In the genomic region with DNA sequence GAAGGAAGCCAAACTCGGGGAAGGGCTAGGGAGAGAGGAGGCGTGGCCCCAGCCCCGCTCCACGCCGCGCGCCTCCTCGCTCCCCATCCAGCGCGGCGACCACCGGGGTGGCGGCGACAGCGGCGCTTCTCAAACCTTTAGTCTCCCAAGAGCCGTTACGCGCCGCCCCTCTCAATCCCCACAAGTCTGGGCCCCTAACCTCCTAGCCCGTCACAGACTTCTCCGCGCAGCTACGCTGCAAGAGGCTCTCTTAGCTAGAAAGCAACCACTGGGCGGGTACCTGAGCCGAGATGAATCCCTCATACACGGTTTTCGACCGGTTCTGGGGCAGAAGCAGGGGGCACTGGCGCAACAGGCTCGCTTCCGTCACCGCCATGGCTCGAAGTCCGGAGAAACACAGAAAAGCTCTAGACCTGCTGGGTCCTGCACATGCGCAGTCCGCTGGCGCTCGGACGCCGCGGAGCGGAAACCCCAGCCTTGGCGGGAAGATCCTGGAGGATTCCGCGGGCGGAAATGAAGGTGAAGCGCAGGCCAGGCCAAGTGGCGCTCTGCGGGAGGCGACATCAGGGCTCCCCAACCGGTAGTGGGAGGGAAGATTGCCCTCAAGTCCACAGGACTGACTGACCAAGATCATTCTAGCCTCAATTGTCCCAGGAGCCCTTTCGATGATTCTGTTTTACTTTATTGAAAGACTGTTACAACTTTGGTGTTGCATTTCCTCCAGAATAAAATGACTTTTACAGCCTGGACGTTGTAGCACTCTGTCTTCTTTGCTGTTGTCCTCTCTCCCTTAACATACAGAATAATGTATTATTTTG, we compare ENCODE assay signal across 8 cellular contexts. TPM values are rescaled to one million over a fixed set of nuclear protein-coding genes. Genes with fewer than 3 reads are reported as not detected.
DNase-seq lines count a peak whose midpoint lies in the region; ATAC-seq and TF ChIP-seq lines count a peak whose summit lies in the region.

A gene (minus strand): TSS at position 388 of the 818 bp plus-strand sequence. CDS start 12 bp downstream, at position 376.

- peak; percentile 87 for ATAC-seq in stimulated activated naive CD8-positive, alpha-beta T cell treated with anti-CD3 and anti-CD28 coated beads, Interleukin-15, Interleukin-2, amounts not matched to agents 100 U/mL and 50 U/mL, for 24 hours

- H3K27ac Mint-ChIP-seq in nephron, result peak within 1 kb of the TSS; percentile 97 to 100 (median 99)

- peaks cover 43% of the 10 kb centered on the region for H4K20me1 ChIP-seq in Loucy (ENCODE audit: insufficient read depth, low read length, poor library complexity, severe bottlenecking)

- no peaks in the 10 kb centered on the region; the same call in 1 of the 2 replicates for H3K9me3 ChIP-seq in ES-I3 (ENCODE audit: control insufficient read depth, insufficient read depth, low read length)
- no peaks in the 10 kb centered on the region for H3K9me3 ChIP-seq in Loucy (ENCODE audit: insufficient read depth, low read depth, low read length)

- H3K27me3 ChIP-seq in H7 (ENCODE audit: control insufficient read depth, insufficient read depth, low read length), result no peaks in the 10 kb centered on the region
- H3K27me3 ChIP-seq in Loucy (ENCODE audit: insufficient read depth, low read length, poor library complexity, severe bottlenecking), result no peaks in the 10 kb centered on the region

- peaks cover 3% of the 10 kb centered on the region for H3K27me3 Mint-ChIP-seq in nephron (ENCODE audit: low read depth)

- H3K4me1 ChIP-seq in ES-I3 (ENCODE audit: insufficient read depth, low read length) (no peaks in the 10 kb centered on the region), Loucy (ENCODE audit: insufficient read depth, low read length, poor library complexity, severe bottlenecking) (peaks cover 37% of the 10 kb centered on the region)

- H3K4me3 ChIP-seq in H7 (ENCODE audit: insufficient read depth, low read depth, low read length) (peak within 1 kb of the TSS; percentile 71), Loucy (ENCODE audit: low read length, poor library complexity, severe bottlenecking) (peak within 1 kb of the TSS; percentile 83)

- peaks cover 53% of the 10 kb centered on the region for H3K79me2 ChIP-seq in Loucy (ENCODE audit: insufficient read depth, low read length)

- peak within 1 kb of the TSS; percentile 86 for H3K9ac ChIP-seq in ES-I3 (ENCODE audit: low read depth, low read length)
- H3K9ac ChIP-seq in Loucy (ENCODE audit: low read depth, low read length, poor library complexity, severe bottlenecking), result peak within 1 kb of the TSS; percentile 87

- peak within 1 kb of the TSS; percentile 94 for H3K4me2 ChIP-seq in Loucy (ENCODE audit: low read depth, low read length, poor library complexity, severe bottlenecking)

- H3K36me3 ChIP-seq in ES-I3 (ENCODE audit: insufficient read depth, low read length) (no peaks in the 10 kb centered on the region), H7 (replicated peaks; ENCODE audit: control insufficient read depth, insufficient read depth, low read length) (no peaks in the 10 kb centered on the region), Loucy (ENCODE audit: insufficient read depth, low read length) (no peaks in the 10 kb centered on the region)

- H3K4me1 Mint-ChIP-seq in nephron, result peaks cover 34% of the 10 kb centered on the region

- peaks cover 3% of the 10 kb centered on the region for H3K36me3 Mint-ChIP-seq in nephron (ENCODE audit: low read depth)

- H3K9me2 ChIP-seq in Loucy (replicated peaks; ENCODE audit: low read depth, low read length), result no peaks in the 10 kb centered on the region

- TF ChIP-seq CTCF in Loucy (conservative IDR thresholded peaks at IDR 0.05; ENCODE audit: low read length) (no peak), nephron (IDR thresholded peaks at IDR 0.05; ENCODE audit: unreplicated experiment in 3 of 3) (no peak)

- no peaks in the 10 kb centered on the region for H3K9me3 Mint-ChIP-seq in nephron

- peaks cover 9% of the 10 kb centered on the region; the same call in 1 of the 2 replicates for H3F3A ChIP-seq in Loucy (ENCODE audit: low read depth)

- H3K4me3 Mint-ChIP-seq in nephron, result peak within 1 kb of the TSS; percentile 95 to 99 (median 98)

- DNase-seq in H7 (peak; percentile 87), SHP77 (lab: John Stamatoyannopoulos, UW) (peak; percentile 94 to 98), fibroblast of the conjunctiva (ENCODE audit: low read depth) (peak; percentile 67)
- DNase-seq in activated effector memory CD4-positive, alpha-beta T cell treated with Interleukin-2 at 50 U/mL for 16 hours, result peak; percentile 46
- DNase-seq in stimulated activated naive CD8-positive, alpha-beta T cell treated with anti-CD3 and anti-CD28 coated beads, Interleukin-15, Interleukin-2, amounts not matched to agents 100 U/mL and 50 U/mL, for 24 hours, result peak; percentile 89

- peak within 1 kb of the TSS; percentile 100 for H2AFZ ChIP-seq in Loucy (ENCODE audit: low read length)

RNA-seq across cellular contexts. Expression of the gene that starts here (rescaled TPM):
- total RNA-seq in H7 (2014; rRNA removed; shearing (Covaris generic)), result 43.3 and 46.8 TPM in 2 replicates

Comparison
In these comparisons a context has a peak if more than half of its experiments do, and no peak if none do; other contexts are left out.
1. Peak in every context shown above with its lines: DNase-seq, ATAC-seq and H3K4me3 ChIP-seq.
2. DNase-seq: peak in every context shown above with its lines; median percentile 96 in SHP77; 89 in stimulated activated naive CD8-positive, alpha-beta T cell treated with anti-CD3 and anti-CD28 coated beads, Interleukin-15, Interleukin-2, amounts not matched to agents 100 U/mL and 50 U/mL, for 24 hours; 87 in H7; 67 in fibroblast of the conjunctiva; 46 in activated effector memory CD4-positive, alpha-beta T cell treated with Interleukin-2 at 50 U/mL for 16 hours.